8 cellular contexts compared by ENCODE assay signal in genomic region chr19:39997595-39998216, GRCh38. TPM values are rescaled to one million over a fixed set of nuclear protein-coding genes. Genes with fewer than 3 reads are reported as not detected.
DNase-seq lines count a peak whose midpoint lies in the region; ATAC-seq, FAIRE-seq and TF ChIP-seq lines count a peak whose summit lies in the region.

No MANE protein-coding gene starts in this region.

- peak; percentile 55 for DNase-seq in activated CD8-positive, alpha-beta memory T cell treated with anti-CD3 and anti-CD28 coated beads, Interleukin-2, amount 10 ng/mL, durations not matched to agents 7 days and 5 days
- no peak for DNase-seq in activated CD8-positive, alpha-beta memory T cell treated with anti-CD3 and anti-CD28 coated beads, Interleukin-2, amount 50 U/mL, for 48 hours
- DNase-seq in activated T-cell treated with anti-CD3 and anti-CD28 coated beads, Interleukin-2, amount 50 U/mL, for 48 hours, result peak; percentile 35 to 45
- peak; percentile 22 for DNase-seq in stimulated activated naive CD4-positive, alpha-beta T cell treated with Interleukin-2 at 50 U/mL for 16 hours (lab: John Stamatoyannopoulos, UW)
- DNase-seq in NCI-H2171 treated with DMSO at 0.1 percent for 48 hours (lab: John Stamatoyannopoulos, UW), result no peak
- DNase-seq in D721Med (ENCODE audit: insufficient read length, low spot score), result no peak

- H3K27ac Mint-ChIP-seq in activated CD8-positive, alpha-beta memory T cell treated with anti-CD3 and anti-CD28 coated beads, Interleukin-2, amount 10 ng/mL, durations not matched to agents 7 days and 5 days, result peak overlapping the region; percentile 92

- CTCF ChIA-PET in activated CD8-positive, alpha-beta memory T cell treated with anti-CD3 and anti-CD28 coated beads, Interleukin-2, amount 10 ng/mL, durations not matched to agents 7 days and 5 days (lab: Charles Lee), result interaction anchor here (1.0 to 3.1 kb wide), 4 partner anchors 27 to 61 kb away, joined by 3 to 26 read pairs (median 4); partner anchors contain the start of gene PSMC4

- no peak for TF ChIP-seq CTCF in D721Med (IDR thresholded peaks at IDR 0.05; ENCODE audit: insufficient read depth, missing control alignments)

- H3K4me3 ChIP-seq in iPS-11a (ENCODE audit: low read depth, low read length), result peak overlapping the region; percentile 96

- peaks cover 45% of the 10 kb centered on the region for H3K36me3 Mint-ChIP-seq in activated CD8-positive, alpha-beta memory T cell treated with anti-CD3 and anti-CD28 coated beads, Interleukin-2, amount 10 ng/mL, durations not matched to agents 7 days and 5 days

- H3K4me3 Mint-ChIP-seq in activated CD8-positive, alpha-beta memory T cell treated with anti-CD3 and anti-CD28 coated beads, Interleukin-2, amount 10 ng/mL, durations not matched to agents 7 days and 5 days, result peak overlapping the region; percentile 92

- ATAC-seq in activated CD8-positive, alpha-beta memory T cell treated with anti-CD3 and anti-CD28 coated beads, Interleukin-2, amount 10 ng/mL, durations not matched to agents 7 days and 5 days, result no peak
- no peak for ATAC-seq in HG03432 (IDR thresholded peaks at IDR 0.05; ENCODE audit: unreplicated experiment)

- peaks cover 12% of the 10 kb centered on the region for H3K9me3 Mint-ChIP-seq in activated CD8-positive, alpha-beta memory T cell treated with anti-CD3 and anti-CD28 coated beads, Interleukin-2, amount 10 ng/mL, durations not matched to agents 7 days and 5 days (ENCODE audit: low read depth)

- no peaks in the 10 kb centered on the region for H3K27me3 Mint-ChIP-seq in activated CD8-positive, alpha-beta memory T cell treated with anti-CD3 and anti-CD28 coated beads, Interleukin-2, amount 10 ng/mL, durations not matched to agents 7 days and 5 days

- FAIRE-seq in D721Med (lab: Jason Lieb, UNC), result no peak

- H3K4me1 Mint-ChIP-seq in activated CD8-positive, alpha-beta memory T cell treated with anti-CD3 and anti-CD28 coated beads, Interleukin-2, amount 10 ng/mL, durations not matched to agents 7 days and 5 days, result peaks cover 31% of the 10 kb centered on the region

RNA-seq across cellular contexts. Expression of gene ZNF546, which starts 0.8 kb away (rescaled TPM):
- 1 to 10 TPM; 5.0 to 6.5 TPM for total RNA-seq in activated CD8-positive, alpha-beta memory T cell treated with anti-CD3 and anti-CD28 coated beads, Interleukin-2, amount 10 ng/mL, durations not matched to agents 7 days and 5 days

RNA-seq across cellular contexts. Expression of gene PSMC4, which starts 26.7 kb away (rescaled TPM):
- 100 to 1,000 TPM in 1 of 2 experiments, 10 to 100 TPM in 1; 94.5 to 141 TPM for total RNA-seq in activated CD8-positive, alpha-beta memory T cell treated with anti-CD3 and anti-CD28 coated beads, Interleukin-2, amount 10 ng/mL, durations not matched to agents 7 days and 5 days

RNA-seq across cellular contexts. Expression of gene ZNF780B, which starts 58.3 kb away (rescaled TPM):
- 10 to 100 TPM; 18.6 to 25.7 TPM for total RNA-seq in activated CD8-positive, alpha-beta memory T cell treated with anti-CD3 and anti-CD28 coated beads, Interleukin-2, amount 10 ng/mL, durations not matched to agents 7 days and 5 days

Comparison
In these comparisons a context has a peak if more than half of its experiments do, and no peak if none do; other contexts are left out.
1. DNase-seq: peak in activated CD8-positive, alpha-beta memory T cell treated with anti-CD3 and anti-CD28 coated beads, Interleukin-2, amount 10 ng/mL, durations not matched to agents 7 days and 5 days (single experiment), activated T-cell treated with anti-CD3 and anti-CD28 coated beads, Interleukin-2, amount 50 U/mL, for 48 hours (2 of 2) and stimulated activated naive CD4-positive, alpha-beta T cell treated with Interleukin-2 at 50 U/mL for 16 hours (single experiment); none in activated CD8-positive, alpha-beta memory T cell treated with anti-CD3 and anti-CD28 coated beads, Interleukin-2, amount 50 U/mL, for 48 hours (single experiment), NCI-H2171 treated with DMSO at 0.1 percent for 48 hours (single experiment) and D721Med (single experiment).